Comparison of ENCODE assay signal across 8 cellular contexts in the genomic region with DNA sequence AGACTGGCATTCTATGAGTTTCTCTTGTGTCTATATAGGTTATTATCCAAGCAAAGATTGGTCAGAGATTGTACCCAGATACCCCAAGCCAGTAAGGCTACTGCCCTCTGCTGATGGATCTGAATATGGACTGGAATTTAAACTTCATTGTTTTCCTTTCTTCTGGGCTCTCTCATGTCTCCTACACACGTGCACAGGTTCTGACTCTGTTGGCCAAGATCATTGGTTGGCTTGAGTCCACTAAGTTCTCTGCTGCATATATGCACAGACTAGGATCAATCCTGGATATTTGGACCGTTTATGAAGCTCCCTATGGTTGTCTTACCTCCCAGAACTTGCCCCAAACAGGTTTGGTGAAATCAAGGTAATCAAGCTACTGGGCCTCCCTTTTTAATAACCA.
A peak's percentile ranks its signal among the peaks of the same experiment; 100 is the strongest.
DNase-seq lines count a peak whose midpoint lies in the region; ATAC-seq and TF ChIP-seq lines count a peak whose summit lies in the region.

No MANE protein-coding gene starts in this region.

- peaks cover 0 to 1% (median 0%) of the 10 kb centered on the region in 7 donors for H3K9me3 Mint-ChIP-seq in CD4-positive, CD25-positive, alpha-beta regulatory T cell
- no peaks in the 10 kb centered on the region for H3K9me3 Mint-ChIP-seq in stimulated activated effector memory CD8-positive, alpha-beta T cell treated with anti-CD3 and anti-CD28 coated beads, Interleukin-12 subunit alpha, Interleukin-12 subunit beta, amount 100 ng/mL, for 72 hours

- no peaks in the 10 kb centered on the region for H3K79me2 ChIP-seq in hepatocyte

- peak; percentile 50 to 64 for ATAC-seq in CD4-positive, CD25-positive, alpha-beta regulatory T cell (ENCODE audit: low read depth in 2 of 2)
- peak; percentile 67 for ATAC-seq in stimulated activated effector memory CD8-positive, alpha-beta T cell treated with anti-CD3 and anti-CD28 coated beads, Interleukin-12 subunit alpha, Interleukin-12 subunit beta, amount 100 ng/mL, for 72 hours
- no peak for ATAC-seq in GM18907 (IDR thresholded peaks at IDR 0.05; ENCODE audit: unreplicated experiment)

- no peak overlapping the region for H3K4me3 ChIP-seq in CD4-positive, CD25-positive, alpha-beta regulatory T cell (ENCODE audit: low read depth, low read length)
- H3K4me3 ChIP-seq in adrenal gland (no peak overlapping the region), hepatocyte (no peak overlapping the region)

- intact Hi-C loops in adrenal gland (cut with DNase I) = loop anchor here in 1 of 2 donors (5.0 kb wide), 2 partner anchors 154 to 169 kb away; a partner anchor contains a TSS

- no peaks in the 10 kb centered on the region for H3K9me3 ChIP-seq in CD4-positive, CD25-positive, alpha-beta regulatory T cell (ENCODE audit: control insufficient read depth in 2 of 2, low read length in 2 of 2)
- H3K9me3 ChIP-seq in adrenal gland (replicated peaks in 1 of 3) = no peaks in the 10 kb centered on the region
- no peaks in the 10 kb centered on the region for H3K9me3 ChIP-seq in hepatocyte (ENCODE audit: low read depth)

- no peaks in the 10 kb centered on the region for H3K36me3 ChIP-seq in CD4-positive, CD25-positive, alpha-beta regulatory T cell (ENCODE audit: control insufficient read depth, insufficient read depth, low read length)
- no peaks in the 10 kb centered on the region for H3K36me3 ChIP-seq in adrenal gland (replicated peaks in 1 of 2)
- no peaks in the 10 kb centered on the region for H3K36me3 ChIP-seq in hepatocyte (replicated peaks; ENCODE audit: insufficient read depth, low read depth)

- H3K27me3 Mint-ChIP-seq in CD4-positive, CD25-positive, alpha-beta regulatory T cell = no peaks in the 10 kb centered on the region

- TF ChIP-seq CTCF in adrenal gland (IDR thresholded peaks at IDR 0.05) (peak; percentile 55 to 83 (median 74)), hepatocyte (IDR thresholded peaks at IDR 0.05; ENCODE audit: poor library complexity) (peak; percentile 67)

- WGBS in adrenal gland, 4 donors = 4 to 14% (median 11%) methylated on average over 2 of the region's 2 CpGs
- 24% methylated on average over 2 of the region's 2 CpGs for WGBS in hepatocyte (ENCODE audit: low lambda C conversion rate, missing lambda C conversion rate)

- peak overlapping the region in 1 of 4 donors; percentile 4 for H3K4me3 Mint-ChIP-seq in CD4-positive, CD25-positive, alpha-beta regulatory T cell
- no peak overlapping the region for H3K4me3 Mint-ChIP-seq in stimulated activated effector memory CD8-positive, alpha-beta T cell treated with anti-CD3 and anti-CD28 coated beads, Interleukin-12 subunit alpha, Interleukin-12 subunit beta, amount 100 ng/mL, for 72 hours

- no peak overlapping the region for H3K27ac ChIP-seq in CD4-positive, CD25-positive, alpha-beta regulatory T cell (ENCODE audit: insufficient read depth, low read length, poor library complexity, severe bottlenecking)
- no peak overlapping the region for H3K27ac ChIP-seq in adrenal gland
- no peak overlapping the region for H3K27ac ChIP-seq in hepatocyte

- no peak overlapping the region for H2AFZ ChIP-seq in hepatocyte

- no peaks in the 10 kb centered on the region for H3K27me3 ChIP-seq in CD4-positive, CD25-positive, alpha-beta regulatory T cell (ENCODE audit: control insufficient read depth, insufficient read depth, low read length)
- no peaks in the 10 kb centered on the region for H3K27me3 ChIP-seq in adrenal gland
- H3K27me3 ChIP-seq in hepatocyte = no peaks in the 10 kb centered on the region

- H3K9me2 ChIP-seq in hepatocyte (replicated peaks; ENCODE audit: insufficient read depth) = no peaks in the 10 kb centered on the region

- H3K4me2 ChIP-seq in hepatocyte = no peak overlapping the region

- no peak for TF ChIP-seq POLR2A in adrenal gland (IDR thresholded peaks at IDR 0.05)

- H3K4me1 ChIP-seq in CD4-positive, CD25-positive, alpha-beta regulatory T cell (ENCODE audit: control insufficient read depth, insufficient read depth, low read length, poor library complexity, severe bottlenecking) = no peaks in the 10 kb centered on the region
- H3K4me1 ChIP-seq in adrenal gland (replicated peaks in 1 of 2) (no peaks in the 10 kb centered on the region), hepatocyte (ENCODE audit: insufficient read depth) (no peaks in the 10 kb centered on the region)

- peak in 2 of 3 donors; percentile 26 to 47 for DNase-seq in CD4-positive, CD25-positive, alpha-beta regulatory T cell
- DNase-seq in GM19238 (ENCODE audit: insufficient read length, low spot score) = peak; percentile 10
- DNase-seq in NCI-H2227 (lab: John Stamatoyannopoulos, UW; ENCODE audit: unreplicated experiment) = peak; percentile 45
- DNase-seq in adrenal gland = peak in 3 of 7 donors; percentile 21 to 26 (median 22)
- peak; percentile 55 for DNase-seq in hepatocyte (ENCODE audit: low spot score)
- no peak for DNase-seq in stimulated activated effector memory CD8-positive, alpha-beta T cell treated with anti-CD3 and anti-CD28 coated beads, Interleukin-12 subunit alpha, Interleukin-12 subunit beta, amount 100 ng/mL, for 72 hours (ENCODE audit: low spot score in 2 of 2)
- DNase-seq in stimulated activated CD8-positive, alpha-beta memory T cell treated with anti-CD3 and anti-CD28 coated beads, Interleukin-4, amount 100 ng/mL, for 48 hours = no peak

- peak overlapping the region in 1 of 3 donors; percentile 68 for H3K27ac Mint-ChIP-seq in CD4-positive, CD25-positive, alpha-beta regulatory T cell
- H3K27ac Mint-ChIP-seq in stimulated activated effector memory CD8-positive, alpha-beta T cell treated with anti-CD3 and anti-CD28 coated beads, Interleukin-12 subunit alpha, Interleukin-12 subunit beta, amount 100 ng/mL, for 72 hours = no peak overlapping the region

- no peaks in the 10 kb centered on the region for H3K36me3 Mint-ChIP-seq in CD4-positive, CD25-positive, alpha-beta regulatory T cell
- no peaks in the 10 kb centered on the region for H3K36me3 Mint-ChIP-seq in stimulated activated effector memory CD8-positive, alpha-beta T cell treated with anti-CD3 and anti-CD28 coated beads, Interleukin-12 subunit alpha, Interleukin-12 subunit beta, amount 100 ng/mL, for 72 hours

- no peaks in the 10 kb centered on the region for H4K20me1 ChIP-seq in hepatocyte (ENCODE audit: insufficient read depth, poor library complexity, severe bottlenecking)

- H3K4me1 Mint-ChIP-seq in CD4-positive, CD25-positive, alpha-beta regulatory T cell = peaks cover 0 to 2% (median under 1%) of the 10 kb centered on the region in 4 donors
- H3K4me1 Mint-ChIP-seq in stimulated activated effector memory CD8-positive, alpha-beta T cell treated with anti-CD3 and anti-CD28 coated beads, Interleukin-12 subunit alpha, Interleukin-12 subunit beta, amount 100 ng/mL, for 72 hours = no peaks in the 10 kb centered on the region

Comparison
In these comparisons a context has a peak if more than half of its experiments do, and no peak if none do; other contexts are left out.
1. DNase-seq: peak in CD4-positive, CD25-positive, alpha-beta regulatory T cell (2 of 3), GM19238 (single experiment), NCI-H2227 (single experiment) and hepatocyte (single experiment); none in stimulated activated effector memory CD8-positive, alpha-beta T cell treated with anti-CD3 and anti-CD28 coated beads, Interleukin-12 subunit alpha, Interleukin-12 subunit beta, amount 100 ng/mL, for 72 hours (0 of 2) and stimulated activated CD8-positive, alpha-beta memory T cell treated with anti-CD3 and anti-CD28 coated beads, Interleukin-4, amount 100 ng/mL, for 48 hours (single experiment).